ENCODE assay signal across 18 cellular contexts in the genomic region with DNA sequence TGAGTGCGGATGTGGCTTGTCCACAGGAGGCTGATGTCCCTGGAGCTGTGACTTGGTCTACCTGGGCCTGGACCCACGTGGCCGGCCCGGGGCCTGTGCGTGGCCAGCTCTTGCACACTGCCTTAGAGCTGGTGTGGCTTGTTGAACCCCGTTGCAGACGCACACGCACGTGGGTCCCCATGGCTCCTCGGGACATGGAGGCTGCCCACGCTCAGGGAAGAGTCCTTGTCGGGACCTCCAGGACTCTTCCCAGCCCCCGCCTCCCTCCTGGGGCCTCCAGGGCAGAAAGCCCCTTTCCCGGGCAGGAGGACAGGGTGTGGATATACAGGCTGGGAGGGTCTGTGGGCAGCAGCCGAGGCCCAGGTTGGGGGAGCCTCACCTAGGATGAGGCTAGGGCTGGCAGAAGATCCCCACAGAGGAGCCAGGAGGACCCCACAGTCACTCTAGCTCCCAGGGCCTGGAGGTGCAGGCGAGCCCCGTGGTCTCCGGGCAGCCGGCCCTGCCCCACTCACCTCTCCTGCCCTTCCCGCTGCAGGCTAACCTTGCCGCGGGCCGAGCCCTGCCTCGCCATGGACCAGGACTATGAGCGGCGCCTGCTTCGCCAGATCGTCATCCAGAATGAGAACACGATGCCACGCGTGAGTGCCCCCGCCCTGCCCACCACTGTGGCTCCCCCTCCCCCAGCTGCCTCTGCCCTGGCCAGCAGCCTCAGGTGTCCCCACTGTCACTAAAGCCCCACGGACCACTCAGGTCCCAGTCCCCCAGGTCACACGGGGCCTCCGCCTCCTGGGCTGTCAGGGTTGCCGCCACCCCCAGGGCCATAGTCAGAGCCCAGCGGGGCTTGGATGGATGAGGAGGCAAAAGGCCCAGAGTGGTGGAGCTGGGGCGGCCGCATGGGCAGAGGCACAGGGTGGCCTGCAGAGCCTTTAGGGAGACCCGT. TPM values are rescaled to one million over a fixed set of nuclear protein-coding genes. Genes with fewer than 3 reads are reported as not detected.
A peak's percentile ranks its signal among the peaks of the same experiment; 100 is the strongest.
DNase-seq lines count a peak whose midpoint lies in the region; ATAC-seq, FAIRE-seq and TF ChIP-seq lines count a peak whose summit lies in the region.
"Had no signal": no experiment of that assay in that cellular context is flagged by ENCODE, and none has a peak within 500 bp of the region (broad histone marks: within the 10 kb centered on the region; RNA-seq: fewer than 3 reads in every experiment).

No MANE protein-coding gene starts in this region.

- in situ Hi-C loops in HepG2 (cut with HindIII; ENCODE audit: extremely low pct_ligation_motif_present, low pct_unique_long_range_greater_than_20kb): no loop called here

- BruUV-seq in HepG2 (replicated peaks; lab: Mats Ljungman, UMichigan): no TSS peak

- POLR2A ChIA-PET in HEK293 (lab: Yijun Ruan, JAX): no interaction called here
- POLR2A ChIA-PET in WTC11 (lab: Charles Lee): no interaction called here
- POLR2A ChIA-PET in HepG2 (lab: Yijun Ruan, JAX): no interaction called here
- POLR2A ChIA-PET in activated CD4-positive, alpha-beta memory T cell treated with anti-CD3 and anti-CD28 coated beads, Interleukin-2, amount 10 ng/mL, durations not matched to agents 7 days and 5 days (lab: Charles Lee): no interaction called here

- TF ChIP-seq EP300 in HepG2 (IDR thresholded peaks at IDR 0.05; ENCODE audit: low read depth in 2 of 2, low read length in 2 of 2) (no peak), HepG2 (CRISPR knock-in tag; IDR thresholded peaks at IDR 0.05; ENCODE audit: borderline replicate concordance) (no peak)

- TF ChIP-seq RAD21 in HepG2 (CRISPR knock-in tag; IDR thresholded peaks at IDR 0.05): no peak

- H4K20me1 ChIP-seq in HepG2 (ENCODE audit: insufficient read depth, low read length): peaks cover 14% of the 10 kb centered on the region; the same call in 1 of the 2 replicates

- no peak overlapping the region for H3K4me3 Mint-ChIP-seq in WTC11
- no peak overlapping the region for H3K4me3 Mint-ChIP-seq in stimulated activated effector memory CD8-positive, alpha-beta T cell treated with anti-CD3 and anti-CD28 coated beads, Interleukin-12 subunit alpha, Interleukin-12 subunit beta, amount 100 ng/mL, for 72 hours
- no peak overlapping the region for H3K4me3 Mint-ChIP-seq in activated CD4-positive, alpha-beta memory T cell treated with anti-CD3 and anti-CD28 coated beads, Interleukin-2, amount 10 ng/mL, durations not matched to agents 7 days and 5 days
- H3K4me3 Mint-ChIP-seq: CD4-positive, alpha-beta memory T cell; IgD-negative memory B cell had no signal

- WGBS in HepG2 (ENCODE audit: low lambda C conversion rate): 98% methylated on average over 21 of the region's 40 CpGs

- H3K36me3 Mint-ChIP-seq in WTC11: peaks cover 10% of the 10 kb centered on the region
- peaks cover 45% of the 10 kb centered on the region for H3K36me3 Mint-ChIP-seq in stimulated activated effector memory CD8-positive, alpha-beta T cell treated with anti-CD3 and anti-CD28 coated beads, Interleukin-12 subunit alpha, Interleukin-12 subunit beta, amount 100 ng/mL, for 72 hours
- H3K36me3 Mint-ChIP-seq in activated CD4-positive, alpha-beta memory T cell treated with anti-CD3 and anti-CD28 coated beads, Interleukin-2, amount 10 ng/mL, durations not matched to agents 7 days and 5 days (ENCODE audit: low read depth): peaks cover 33% of the 10 kb centered on the region

- intact Hi-C loops in HepG2 (cut with micrococcal nuclease; ENCODE audit: unreplicated experiment): no loop called here

- DNase-seq in WTC11 (ENCODE audit: low spot score): no peak
- no peak for DNase-seq in HepG2 (ENCODE audit: low spot score)
- DNase-seq in stimulated activated effector memory CD8-positive, alpha-beta T cell treated with anti-CD3 and anti-CD28 coated beads, Interleukin-12 subunit alpha, Interleukin-12 subunit beta, amount 100 ng/mL, for 72 hours (ENCODE audit: low spot score in 2 of 2): no peak
- DNase-seq in erythroblast (lab: John Stamatoyannopoulos, UW): no peak
- DNase-seq in activated CD4-positive, alpha-beta memory T cell treated with anti-CD3 and anti-CD28 coated beads, Interleukin-2, amount 10 ng/mL, durations not matched to agents 7 days and 5 days: no peak
- DNase-seq: BE2C; CD4-positive, alpha-beta memory T cell; DMS79; EL; GM23248 had no signal

- H3K27ac Mint-ChIP-seq in WTC11: no peak overlapping the region
- H3K27ac Mint-ChIP-seq in stimulated activated effector memory CD8-positive, alpha-beta T cell treated with anti-CD3 and anti-CD28 coated beads, Interleukin-12 subunit alpha, Interleukin-12 subunit beta, amount 100 ng/mL, for 72 hours: peak overlapping the region; percentile 61
- no peak overlapping the region for H3K27ac Mint-ChIP-seq in activated CD4-positive, alpha-beta memory T cell treated with anti-CD3 and anti-CD28 coated beads, Interleukin-2, amount 10 ng/mL, durations not matched to agents 7 days and 5 days
- H3K27ac Mint-ChIP-seq: IgD-negative memory B cell had no signal

- H3K4me1 ChIP-seq in HEK293 (ENCODE audit: control insufficient read depth, insufficient read depth, low read length) (no peaks in the 10 kb centered on the region), HepG2 (ENCODE audit: insufficient read depth, low read length) (peaks cover 3% of the 10 kb centered on the region; the same call in 1 of the 2 replicates)

- ATAC-seq in WTC11 (no peak), HepG2 (no peak), HG02840 (IDR thresholded peaks at IDR 0.05; ENCODE audit: low FRiP score, unreplicated experiment) (no peak)
- no peak for ATAC-seq in stimulated activated effector memory CD8-positive, alpha-beta T cell treated with anti-CD3 and anti-CD28 coated beads, Interleukin-12 subunit alpha, Interleukin-12 subunit beta, amount 100 ng/mL, for 72 hours

- no peaks in the 10 kb centered on the region for H3K27me3 Mint-ChIP-seq in WTC11 (ENCODE audit: low read depth)
- no peaks in the 10 kb centered on the region for H3K27me3 Mint-ChIP-seq in activated CD4-positive, alpha-beta memory T cell treated with anti-CD3 and anti-CD28 coated beads, Interleukin-2, amount 10 ng/mL, durations not matched to agents 7 days and 5 days
- H3K27me3 Mint-ChIP-seq: CD4-positive, alpha-beta memory T cell; IgD-negative memory B cell had no signal

- no peak for FAIRE-seq in HepG2 (lab: Jason Lieb, UNC)
- FAIRE-seq: A204.1, G401.6, GM12891, H54 had no signal

- H3K4me3 ChIP-seq in HEK293 (ENCODE audit: low read depth, low read length): no peak overlapping the region
- no peak overlapping the region for H3K4me3 ChIP-seq in HepG2 (replicated peaks in 1 of 3; ENCODE audit: insufficient read depth in 1 of 3, low read depth in 2 of 3, low read length in 3 of 3)
- H3K4me3 ChIP-seq: GM23248 had no signal

- TF ChIP-seq POLR2A in HepG2 (IDR thresholded peaks at IDR 0.05; ENCODE audit: insufficient read depth in 1 of 2, low read depth in 2 of 2, low read length in 2 of 2) (no peak), erythroblast (IDR thresholded peaks at IDR 0.05; ENCODE audit: low read length) (no peak)

- H3K9ac ChIP-seq in HepG2 (ENCODE audit: insufficient read depth, low read depth, low read length): no peak overlapping the region
- H3K9ac ChIP-seq: GM23248 had no signal

- H3K27me3 ChIP-seq in HepG2 (ENCODE audit: control insufficient read depth in 1 of 2, insufficient read depth in 2 of 2, low read length in 2 of 2): no peaks in the 10 kb centered on the region
- H3K27me3 ChIP-seq: BE2C had no signal

- no peak overlapping the region for H2AFZ ChIP-seq in HepG2 (ENCODE audit: low read length)
- H2AFZ ChIP-seq: GM23248 had no signal

- TF ChIP-seq CTCF in HEK293 (tag by site-specific recombination; IDR thresholded peaks at IDR 0.05) (no peak), WTC11 (IDR thresholded peaks at IDR 0.05) (no peak), HepG2 (CRISPR knock-in tag; IDR thresholded peaks at IDR 0.05) (no peak)

- CTCF ChIA-PET in HEK293 (lab: Yijun Ruan, JAX): interaction anchor here (1.2 kb wide), 1 partner anchor 232 kb away, joined by 4 read pairs; no protein-coding TSS in a partner anchor
- CTCF ChIA-PET in WTC11 (lab: Charles Lee): interaction anchor here (1.2 kb wide), 1 partner anchor 22 kb away, joined by 3 read pairs; no protein-coding TSS in a partner anchor
- CTCF ChIA-PET in HepG2 (lab: Yijun Ruan, JAX; ENCODE audit: low intra/inter-chr PET ratio, low total read pairs): no interaction called here
- CTCF ChIA-PET in activated CD4-positive, alpha-beta memory T cell treated with anti-CD3 and anti-CD28 coated beads, Interleukin-2, amount 10 ng/mL, durations not matched to agents 7 days and 5 days (lab: Charles Lee): interaction anchor here (0.7 kb wide), 1 partner anchor 306 kb away, joined by 4 read pairs; no protein-coding TSS in a partner anchor

- H3K27ac ChIP-seq in HEK293 (ENCODE audit: extremely low read depth, low read depth, low read length) (0 out of 2 replicates have a peak overlapping the region, but pooled peaks have one; percentile 9), HepG2 (ENCODE audit: extremely low read length, insufficient read depth, low read length) (no peak overlapping the region)
- H3K27ac ChIP-seq: C4-2B, GM23248 had no signal

- peaks cover 22% of the 10 kb centered on the region for H3K79me2 ChIP-seq in HepG2 (ENCODE audit: insufficient read depth, low read length)

- no peak overlapping the region for H3K4me2 ChIP-seq in HepG2 (ENCODE audit: low read depth, low read length)

- H3K9me3 Mint-ChIP-seq in WTC11: no peaks in the 10 kb centered on the region
- no peaks in the 10 kb centered on the region for H3K9me3 Mint-ChIP-seq in stimulated activated effector memory CD8-positive, alpha-beta T cell treated with anti-CD3 and anti-CD28 coated beads, Interleukin-12 subunit alpha, Interleukin-12 subunit beta, amount 100 ng/mL, for 72 hours
- H3K9me3 Mint-ChIP-seq in activated CD4-positive, alpha-beta memory T cell treated with anti-CD3 and anti-CD28 coated beads, Interleukin-2, amount 10 ng/mL, durations not matched to agents 7 days and 5 days: no peaks in the 10 kb centered on the region
- H3K9me3 Mint-ChIP-seq: CD4-positive, alpha-beta memory T cell; IgD-negative memory B cell had no signal

- peaks cover 4 to 90% of the 10 kb centered on the region in 2 experiments; a peak in 1 of 3 replicates for H3K36me3 ChIP-seq in HEK293 (ENCODE audit: control insufficient read depth in 2 of 2, insufficient read depth in 1 of 2, low read length in 2 of 2)
- peaks cover 28 to 57% of the 10 kb centered on the region in 2 experiments for H3K36me3 ChIP-seq in HepG2 (replicated peaks in 1 of 2; ENCODE audit: control insufficient read depth in 1 of 2, insufficient read depth in 2 of 2, low read length in 2 of 2)

- peaks cover 32% of the 10 kb centered on the region for H3K4me1 Mint-ChIP-seq in WTC11
- H3K4me1 Mint-ChIP-seq in stimulated activated effector memory CD8-positive, alpha-beta T cell treated with anti-CD3 and anti-CD28 coated beads, Interleukin-12 subunit alpha, Interleukin-12 subunit beta, amount 100 ng/mL, for 72 hours: peaks cover 21% of the 10 kb centered on the region
- peaks cover 4% of the 10 kb centered on the region for H3K4me1 Mint-ChIP-seq in activated CD4-positive, alpha-beta memory T cell treated with anti-CD3 and anti-CD28 coated beads, Interleukin-2, amount 10 ng/mL, durations not matched to agents 7 days and 5 days

- H3K9me3 ChIP-seq in HEK293 (ENCODE audit: control insufficient read depth, insufficient read depth, low read depth, low read length): no peaks in the 10 kb centered on the region
- no peaks in the 10 kb centered on the region for H3K9me3 ChIP-seq in HepG2 (ENCODE audit: low read length)
- H3K9me3 ChIP-seq: BE2C had no signal

RNA-seq across cellular contexts. Expression of a gene that starts 16.3 kb away (rescaled TPM):
- total RNA-seq in WTC11 (2021): 3.3 to 6.3 TPM (median 4.7 TPM) in 3 replicates
- not detected in 2 replicates for total RNA-seq in HepG2 (2016; rRNA removed; fragmentation: Illumina TruSeq; extraction: Trizol)
- total RNA-seq in HepG2 (2016; cell fraction: cytosol; rRNA removed; fragmentation: Illumina TruSeq; extraction: Trizol; ENCODE audit: low read depth): not detected in 2 replicates
- not detected in 2 replicates for total RNA-seq in HepG2 (2016; cell fraction: insoluble cytoplasmic fraction; rRNA removed; fragmentation: Illumina TruSeq; extraction: Trizol)
- total RNA-seq in HepG2 (2016; cell fraction: membrane; rRNA removed; fragmentation: Illumina TruSeq; extraction: Trizol): not detected in 2 replicates
- not detected in 2 replicates for total RNA-seq in HepG2 (2016; cell fraction: nucleus; rRNA removed; fragmentation: Illumina TruSeq; extraction: Trizol)
- polyA plus RNA-seq in HepG2 (2011; rRNA removed): not detected in 2 replicates
- not detected in 2 replicates for polyA plus RNA-seq in HepG2 (2011; cell fraction: cytosol; rRNA removed)
- 0.32 TPM in 1 of 2 replicates, not detected in the other for polyA plus RNA-seq in HepG2 (2011; cell fraction: nucleus; rRNA removed)
- polyA plus RNA-seq in HepG2 (2012): 0.24 and 0.35 TPM in 2 replicates
- polyA plus RNA-seq in HepG2 (2016; cell fraction: cytosol; fragmentation: Illumina TruSeq; extraction: Trizol; ENCODE audit: low read depth): not detected in 2 replicates
- polyA plus RNA-seq in HepG2 (2016; cell fraction: insoluble cytoplasmic fraction; fragmentation: Illumina TruSeq; extraction: Trizol; ENCODE audit: low read depth): not detected in 2 replicates
- polyA plus RNA-seq in HepG2 (2016; cell fraction: membrane; fragmentation: Illumina TruSeq; extraction: Trizol; ENCODE audit: low read depth): not detected in 2 replicates
- not detected in 2 replicates for polyA plus RNA-seq in HepG2 (2016; cell fraction: nucleus; fragmentation: Illumina TruSeq; extraction: Trizol; ENCODE audit: insufficient read depth, low read depth)
- polyA minus RNA-seq in HepG2 (2011; rRNA and poly(A)+ RNA removed; ENCODE audit: low replicate concordance): not detected in 2 replicates
- polyA minus RNA-seq in HepG2 (2011; cell fraction: cytosol; rRNA and poly(A)+ RNA removed): not detected in 2 replicates
- polyA minus RNA-seq in HepG2 (2011; cell fraction: nucleus; rRNA and poly(A)+ RNA removed): not detected in 2 replicates
- total RNA-seq in activated CD4-positive, alpha-beta memory T cell treated with anti-CD3 and anti-CD28 coated beads, Interleukin-2, amount 10 ng/mL, durations not matched to agents 7 days and 5 days: 1 to 10 TPM; 4.3 to 6.6 TPM
- total RNA-seq: GM23248 had no signal
- polyA plus RNA-seq: GM23248, IgD-negative memory B cell had no signal

RNA-seq across cellular contexts. Expression of a gene that starts 16.6 kb away (rescaled TPM):
- 43.6 to 60.8 TPM (median 44.4 TPM) in 3 replicates for total RNA-seq in WTC11 (2021)
- total RNA-seq in HepG2 (2016; rRNA removed; fragmentation: Illumina TruSeq; extraction: Trizol): 18.3 and 29.0 TPM in 2 replicates
- 7.3 and 8.3 TPM in 2 replicates for total RNA-seq in HepG2 (2016; cell fraction: cytosol; rRNA removed; fragmentation: Illumina TruSeq; extraction: Trizol; ENCODE audit: low read depth)
- total RNA-seq in HepG2 (2016; cell fraction: insoluble cytoplasmic fraction; rRNA removed; fragmentation: Illumina TruSeq; extraction: Trizol): 14.2 and 28.7 TPM in 2 replicates
- total RNA-seq in HepG2 (2016; cell fraction: membrane; rRNA removed; fragmentation: Illumina TruSeq; extraction: Trizol): 11.9 and 12.1 TPM in 2 replicates
- 13.9 and 16.7 TPM in 2 replicates for total RNA-seq in HepG2 (2016; cell fraction: nucleus; rRNA removed; fragmentation: Illumina TruSeq; extraction: Trizol)
- 30.8 and 39.2 TPM in 2 replicates for polyA plus RNA-seq in HepG2 (2011; rRNA removed)
- 14.2 and 18.0 TPM in 2 replicates for polyA plus RNA-seq in HepG2 (2011; cell fraction: cytosol; rRNA removed)
- 95.9 and 102 TPM in 2 replicates for polyA plus RNA-seq in HepG2 (2011; cell fraction: nucleus; rRNA removed)
- 24.3 and 37.8 TPM in 2 replicates for polyA plus RNA-seq in HepG2 (2012)
- 1.6 and 2.9 TPM in 2 replicates for polyA plus RNA-seq in HepG2 (2016; cell fraction: cytosol; fragmentation: Illumina TruSeq; extraction: Trizol; ENCODE audit: low read depth)
- 17.3 and 26.9 TPM in 2 replicates for polyA plus RNA-seq in HepG2 (2016; cell fraction: insoluble cytoplasmic fraction; fragmentation: Illumina TruSeq; extraction: Trizol; ENCODE audit: low read depth)
- 6.0 and 6.7 TPM in 2 replicates for polyA plus RNA-seq in HepG2 (2016; cell fraction: membrane; fragmentation: Illumina TruSeq; extraction: Trizol; ENCODE audit: low read depth)
- 52.3 and 54.5 TPM in 2 replicates for polyA plus RNA-seq in HepG2 (2016; cell fraction: nucleus; fragmentation: Illumina TruSeq; extraction: Trizol; ENCODE audit: insufficient read depth, low read depth)
- polyA minus RNA-seq in HepG2 (2011; rRNA and poly(A)+ RNA removed; ENCODE audit: low replicate concordance): 18.4 and 43.6 TPM in 2 replicates
- 15.1 and 16.5 TPM in 2 replicates for polyA minus RNA-seq in HepG2 (2011; cell fraction: cytosol; rRNA and poly(A)+ RNA removed)
- polyA minus RNA-seq in HepG2 (2011; cell fraction: nucleus; rRNA and poly(A)+ RNA removed): 17.9 and 24.6 TPM in 2 replicates
- total RNA-seq in activated CD4-positive, alpha-beta memory T cell treated with anti-CD3 and anti-CD28 coated beads, Interleukin-2, amount 10 ng/mL, durations not matched to agents 7 days and 5 days: 10 to 100 TPM; 72.2 to 75.6 TPM

RNA-seq across cellular contexts. Expression of a gene that starts 22.2 kb away (rescaled TPM):
- total RNA-seq in WTC11 (2021): 16.9 to 22.2 TPM (median 18.3 TPM) in 3 replicates
- 10.3 and 13.7 TPM in 2 replicates for total RNA-seq in HepG2 (2016; rRNA removed; fragmentation: Illumina TruSeq; extraction: Trizol)
- 2.2 TPM in 2 replicates for total RNA-seq in HepG2 (2016; cell fraction: cytosol; rRNA removed; fragmentation: Illumina TruSeq; extraction: Trizol; ENCODE audit: low read depth)
- total RNA-seq in HepG2 (2016; cell fraction: insoluble cytoplasmic fraction; rRNA removed; fragmentation: Illumina TruSeq; extraction: Trizol): 10.1 and 13.2 TPM in 2 replicates
- 5.2 and 7.2 TPM in 2 replicates for total RNA-seq in HepG2 (2016; cell fraction: membrane; rRNA removed; fragmentation: Illumina TruSeq; extraction: Trizol)
- 5.0 and 6.8 TPM in 2 replicates for total RNA-seq in HepG2 (2016; cell fraction: nucleus; rRNA removed; fragmentation: Illumina TruSeq; extraction: Trizol)
- polyA plus RNA-seq in HepG2 (2011; rRNA removed): 3.5 and 4.8 TPM in 2 replicates
- 4.6 and 9.1 TPM in 2 replicates for polyA plus RNA-seq in HepG2 (2011; cell fraction: cytosol; rRNA removed)
- 7.4 and 8.4 TPM in 2 replicates for polyA plus RNA-seq in HepG2 (2011; cell fraction: nucleus; rRNA removed)
- polyA plus RNA-seq in HepG2 (2012): 4.7 and 7.0 TPM in 2 replicates
- 1.5 and 2.2 TPM in 2 replicates for polyA plus RNA-seq in HepG2 (2016; cell fraction: cytosol; fragmentation: Illumina TruSeq; extraction: Trizol; ENCODE audit: low read depth)
- polyA plus RNA-seq in HepG2 (2016; cell fraction: insoluble cytoplasmic fraction; fragmentation: Illumina TruSeq; extraction: Trizol; ENCODE audit: low read depth): 12.2 and 13.2 TPM in 2 replicates
- 3.7 and 4.3 TPM in 2 replicates for polyA plus RNA-seq in HepG2 (2016; cell fraction: membrane; fragmentation: Illumina TruSeq; extraction: Trizol; ENCODE audit: low read depth)
- 10.0 and 11.0 TPM in 2 replicates for polyA plus RNA-seq in HepG2 (2016; cell fraction: nucleus; fragmentation: Illumina TruSeq; extraction: Trizol; ENCODE audit: insufficient read depth, low read depth)
- polyA minus RNA-seq in HepG2 (2011; rRNA and poly(A)+ RNA removed; ENCODE audit: low replicate concordance): 5.5 and 8.1 TPM in 2 replicates
- polyA minus RNA-seq in HepG2 (2011; cell fraction: cytosol; rRNA and poly(A)+ RNA removed): 4.5 and 6.8 TPM in 2 replicates
- polyA minus RNA-seq in HepG2 (2011; cell fraction: nucleus; rRNA and poly(A)+ RNA removed): 3.5 and 5.0 TPM in 2 replicates
- total RNA-seq in activated CD4-positive, alpha-beta memory T cell treated with anti-CD3 and anti-CD28 coated beads, Interleukin-2, amount 10 ng/mL, durations not matched to agents 7 days and 5 days: 10 to 100 TPM; 11.1 to 11.8 TPM

RNA-seq across cellular contexts. Expression of a gene that starts 34.7 kb away (rescaled TPM):
- total RNA-seq in WTC11 (2021) (59.9 to 75.4 TPM (median 71.0 TPM) in 3 replicates), HepG2 (2016; rRNA removed; fragmentation: Illumina TruSeq; extraction: Trizol) (14.0 and 29.1 TPM in 2 replicates)
- 9.9 and 10.2 TPM in 2 replicates for total RNA-seq in HepG2 (2016; cell fraction: cytosol; rRNA removed; fragmentation: Illumina TruSeq; extraction: Trizol; ENCODE audit: low read depth)
- 10.6 and 28.5 TPM in 2 replicates for total RNA-seq in HepG2 (2016; cell fraction: insoluble cytoplasmic fraction; rRNA removed; fragmentation: Illumina TruSeq; extraction: Trizol)
- 19.7 and 20.6 TPM in 2 replicates for total RNA-seq in HepG2 (2016; cell fraction: membrane; rRNA removed; fragmentation: Illumina TruSeq; extraction: Trizol)
- 25.3 and 29.9 TPM in 2 replicates for total RNA-seq in HepG2 (2016; cell fraction: nucleus; rRNA removed; fragmentation: Illumina TruSeq; extraction: Trizol)
- polyA plus RNA-seq in HepG2 (2011; rRNA removed): 27.2 and 37.0 TPM in 2 replicates
- polyA plus RNA-seq in HepG2 (2011; cell fraction: cytosol; rRNA removed): 16.9 and 29.1 TPM in 2 replicates
- 143 and 182 TPM in 2 replicates for polyA plus RNA-seq in HepG2 (2011; cell fraction: nucleus; rRNA removed)
- polyA plus RNA-seq in HepG2 (2012): 21.1 and 40.6 TPM in 2 replicates
- polyA plus RNA-seq in HepG2 (2016; cell fraction: cytosol; fragmentation: Illumina TruSeq; extraction: Trizol; ENCODE audit: low read depth): 12.9 and 14.1 TPM in 2 replicates
- 12.6 and 14.9 TPM in 2 replicates for polyA plus RNA-seq in HepG2 (2016; cell fraction: insoluble cytoplasmic fraction; fragmentation: Illumina TruSeq; extraction: Trizol; ENCODE audit: low read depth)
- 19.3 and 20.1 TPM in 2 replicates for polyA plus RNA-seq in HepG2 (2016; cell fraction: membrane; fragmentation: Illumina TruSeq; extraction: Trizol; ENCODE audit: low read depth)
- polyA plus RNA-seq in HepG2 (2016; cell fraction: nucleus; fragmentation: Illumina TruSeq; extraction: Trizol; ENCODE audit: insufficient read depth, low read depth): 55.9 and 62.9 TPM in 2 replicates
- 76.5 and 865 TPM in 2 replicates for polyA minus RNA-seq in HepG2 (2011; rRNA and poly(A)+ RNA removed; ENCODE audit: low replicate concordance)
- polyA minus RNA-seq in HepG2 (2011; cell fraction: cytosol; rRNA and poly(A)+ RNA removed): 29.2 and 33.3 TPM in 2 replicates
- 22.5 and 22.8 TPM in 2 replicates for polyA minus RNA-seq in HepG2 (2011; cell fraction: nucleus; rRNA and poly(A)+ RNA removed)
- 10 to 100 TPM; 51.4 to 55.1 TPM for total RNA-seq in activated CD4-positive, alpha-beta memory T cell treated with anti-CD3 and anti-CD28 coated beads, Interleukin-2, amount 10 ng/mL, durations not matched to agents 7 days and 5 days

RNA-seq across cellular contexts. Expression of a gene that starts 39.5 kb away (rescaled TPM):
- total RNA-seq in WTC11 (2021) (not detected in 3 replicates), HepG2 (2016; rRNA removed; fragmentation: Illumina TruSeq; extraction: Trizol) (not detected in 2 replicates)
- not detected in 2 replicates for total RNA-seq in HepG2 (2016; cell fraction: cytosol; rRNA removed; fragmentation: Illumina TruSeq; extraction: Trizol; ENCODE audit: low read depth)
- total RNA-seq in HepG2 (2016; cell fraction: insoluble cytoplasmic fraction; rRNA removed; fragmentation: Illumina TruSeq; extraction: Trizol): not detected in 2 replicates
- total RNA-seq in HepG2 (2016; cell fraction: membrane; rRNA removed; fragmentation: Illumina TruSeq; extraction: Trizol): not detected in 2 replicates
- total RNA-seq in HepG2 (2016; cell fraction: nucleus; rRNA removed; fragmentation: Illumina TruSeq; extraction: Trizol): not detected in 2 replicates
- not detected in 2 replicates for polyA plus RNA-seq in HepG2 (2011; rRNA removed)
- polyA plus RNA-seq in HepG2 (2011; cell fraction: cytosol; rRNA removed): not detected in 2 replicates
- not detected in 2 replicates for polyA plus RNA-seq in HepG2 (2011; cell fraction: nucleus; rRNA removed)
- not detected in 2 replicates for polyA plus RNA-seq in HepG2 (2012)
- not detected in 2 replicates for polyA plus RNA-seq in HepG2 (2016; cell fraction: cytosol; fragmentation: Illumina TruSeq; extraction: Trizol; ENCODE audit: low read depth)
- polyA plus RNA-seq in HepG2 (2016; cell fraction: insoluble cytoplasmic fraction; fragmentation: Illumina TruSeq; extraction: Trizol; ENCODE audit: low read depth): not detected in 2 replicates
- polyA plus RNA-seq in HepG2 (2016; cell fraction: membrane; fragmentation: Illumina TruSeq; extraction: Trizol; ENCODE audit: low read depth): not detected in 2 replicates
- polyA plus RNA-seq in HepG2 (2016; cell fraction: nucleus; fragmentation: Illumina TruSeq; extraction: Trizol; ENCODE audit: insufficient read depth, low read depth): not detected in 2 replicates
- not detected in 2 replicates for polyA minus RNA-seq in HepG2 (2011; rRNA and poly(A)+ RNA removed; ENCODE audit: low replicate concordance)
- not detected in 2 replicates for polyA minus RNA-seq in HepG2 (2011; cell fraction: cytosol; rRNA and poly(A)+ RNA removed)
- not detected in 2 replicates for polyA minus RNA-seq in HepG2 (2011; cell fraction: nucleus; rRNA and poly(A)+ RNA removed)
- total RNA-seq in activated CD4-positive, alpha-beta memory T cell treated with anti-CD3 and anti-CD28 coated beads, Interleukin-2, amount 10 ng/mL, durations not matched to agents 7 days and 5 days: not detected
- total RNA-seq: CD4-positive, alpha-beta memory T cell; GM23248 had no signal
- polyA plus RNA-seq: CD4-positive, alpha-beta memory T cell; GM23248; IgD-negative memory B cell had no signal
